ENCODE assay signal across 31 cellular contexts in genomic region chr4:75729836-75730235, GRCh38. TPM values are rescaled to one million over a fixed set of nuclear protein-coding genes. Genes with fewer than 3 reads are reported as not detected.
A peak's percentile ranks its signal among the peaks of the same experiment; 100 is the strongest.
DNase-seq lines count a peak whose midpoint lies in the region; ATAC-seq, FAIRE-seq and TF ChIP-seq lines count a peak whose summit lies in the region.
"Had no signal": no experiment of that assay in that cellular context is flagged by ENCODE, and none has a peak within 500 bp of the region (broad histone marks: within the 10 kb centered on the region; RNA-seq: fewer than 3 reads in every experiment).

No MANE protein-coding gene starts in this region.

- FAIRE-seq in A549 (lab: Jason Lieb, UNC): no peak
- FAIRE-seq: H54, RCC 7860, small intestine, TTC549 had no signal

- ATAC-seq in A549 (no peak), left colon (no peak)
- no peak for ATAC-seq in CD8-positive, alpha-beta T cell
- ATAC-seq: activated CD8-positive, alpha-beta T cell treated with anti-CD3 and anti-CD28 coated beads for 36 hours; left lung; stimulated activated effector memory CD8-positive, alpha-beta T cell treated with anti-CD3 and anti-CD28 coated beads, Interleukin-12 subunit alpha, Interleukin-12 subunit beta, amount 100 ng/mL, for 72 hours had no signal

- CTCF ChIA-PET in A549 (lab: Yijun Ruan, JAX): no interaction called here
- CTCF ChIA-PET in CD8-positive, alpha-beta T cell (lab: Charles Lee): no interaction called here

- H3K4me1 Mint-ChIP-seq in CD8-positive, alpha-beta T cell (ENCODE audit: low read depth): peaks cover 53% of the 10 kb centered on the region
- peaks cover 14% of the 10 kb centered on the region for H3K4me1 Mint-ChIP-seq in endodermal cell

- DNase-seq in A549 (ENCODE audit: low read depth in 1 of 2, low spot score in 1 of 2): no peak
- DNase-seq in SK-N-MC (ENCODE audit: low read depth, low spot score): no peak
- no peak for DNase-seq in esophagus muscularis mucosa (ENCODE audit: extremely low spot score)
- DNase-seq in osteoblast (ENCODE audit: insufficient read length, low spot score, missing footprints): peak; percentile 5
- no peak for DNase-seq in left colon
- DNase-seq in CD8-positive, alpha-beta T cell: no peak
- DNase-seq in endodermal cell: no peak
- DNase-seq in DMS79 treated with DMSO at 0.1 percent for 48 hours (lab: John Stamatoyannopoulos, UW): no peak
- DNase-seq: ACHN; activated CD4-positive, CD25-positive, alpha-beta regulatory T cell treated with anti-CD3 and anti-CD28 coated beads, Interleukin-2, amount 50 U/mL, for 72 hours; activated CD8-positive, alpha-beta T cell treated with anti-CD3 and anti-CD28 coated beads for 36 hours; activated effector memory CD4-positive, alpha-beta T cell treated with anti-CD3 and anti-CD28 coated beads, Interleukin-2, amount 50 U/mL, for 16 hours; activated T-cell treated with anti-CD3 and anti-CD28 coated beads for 4 hours; brain microvascular endothelial cell; colonic mucosa; COR-L47; DMS79; left lung; NCI-H1092; NCI-H187 treated with DMSO at 0.1 percent for 48 hours; NCI-H526 treated with DMSO at 0.1 percent for 48 hours; posterior cingulate gyrus; SJCRH30; small intestine; stimulated activated CD4-positive, alpha-beta T cell treated with anti-CD3 and anti-CD28 coated beads, Interleukin-2, amount 100 ng/mL, for 24 hours; T-helper 1 cell; uterus had no signal

- H3K4me1 ChIP-seq in A549 (peaks cover 34% of the 10 kb centered on the region), esophagus muscularis mucosa (peaks cover 42 to 62% (median 56%) of the 10 kb centered on the region in 4 donors), osteoblast (ENCODE audit: insufficient read depth, low read length) (peaks cover 29% of the 10 kb centered on the region), endodermal cell (ENCODE audit: control insufficient read depth, insufficient read depth, low read length) (no peaks in the 10 kb centered on the region)
- peaks cover 17% of the 10 kb centered on the region for H3K4me1 ChIP-seq in CD8-positive, alpha-beta T cell (ENCODE audit: insufficient read depth, low read length)
- H3K4me1 ChIP-seq: SJCRH30 had no signal

- H3K27ac Mint-ChIP-seq in CD8-positive, alpha-beta T cell: no peak overlapping the region
- H3K27ac Mint-ChIP-seq in endodermal cell: no peak overlapping the region
- H3K27ac Mint-ChIP-seq: activated CD8-positive, alpha-beta T cell treated with anti-CD3 and anti-CD28 coated beads for 36 hours; stimulated activated effector memory CD8-positive, alpha-beta T cell treated with anti-CD3 and anti-CD28 coated beads, Interleukin-12 subunit alpha, Interleukin-12 subunit beta, amount 100 ng/mL, for 72 hours had no signal

- H2AFZ ChIP-seq in osteoblast (ENCODE audit: low read length): no peak overlapping the region

- intact Hi-C loops in esophagus muscularis mucosa (cut with DNase I): loop anchor here (5.0 kb wide), 1 partner anchor 98 kb away; the partner anchor contains the start of gene CDKL2
- intact Hi-C loops in left colon (cut with DNase I, micrococcal nuclease): loop anchor here in 1 of 2 donors (10.0 kb wide), 1 partner anchor 55 kb away; the partner anchor contains the start of gene G3BP2
- intact Hi-C loops in CD8-positive, alpha-beta T cell (cut with DNase I, micrococcal nuclease): loop anchor here in 1 of 2 experiments (10.0 kb wide), 2 partner anchors 215 to 1345 kb away; partner anchors contain the start of genes CCNI and NAAA

- H3K9me3 ChIP-seq in A549: no peaks in the 10 kb centered on the region
- H3K9me3 ChIP-seq in SK-N-MC (ENCODE audit: low read depth, low read length): no peaks in the 10 kb centered on the region
- no peaks in the 10 kb centered on the region for H3K9me3 ChIP-seq in esophagus muscularis mucosa
- H3K9me3 ChIP-seq in osteoblast (ENCODE audit: low read depth, low read length): no peaks in the 10 kb centered on the region
- H3K9me3 ChIP-seq in CD8-positive, alpha-beta T cell (ENCODE audit: low read length): no peaks in the 10 kb centered on the region
- H3K9me3 ChIP-seq in endodermal cell (ENCODE audit: control insufficient read depth, low read length): no peaks in the 10 kb centered on the region
- H3K9me3 ChIP-seq: colonic mucosa, left lung, SJCRH30, uterus had no signal

- no peaks in the 10 kb centered on the region for H3K27me3 ChIP-seq in esophagus muscularis mucosa
- H3K27me3 ChIP-seq in osteoblast (ENCODE audit: insufficient read depth, low read length): no peaks in the 10 kb centered on the region
- H3K27me3 ChIP-seq in CD8-positive, alpha-beta T cell (ENCODE audit: insufficient read depth, low read length): no peaks in the 10 kb centered on the region
- no peaks in the 10 kb centered on the region for H3K27me3 ChIP-seq in endodermal cell (ENCODE audit: control insufficient read depth, insufficient read depth, low read length, poor library complexity, severe bottlenecking)
- H3K27me3 ChIP-seq: brain microvascular endothelial cell, colonic mucosa, left lung, SJCRH30, uterus had no signal

- H3K4me3 ChIP-seq in A549 (no peak overlapping the region), SK-N-MC (no peak overlapping the region), esophagus muscularis mucosa (peak overlapping the region in 2 of 4 donors; percentile 4 to 21), osteoblast (ENCODE audit: insufficient read depth, low read length) (no peak overlapping the region), endodermal cell (ENCODE audit: low read length) (no peak overlapping the region)
- no peak overlapping the region for H3K4me3 ChIP-seq in CD8-positive, alpha-beta T cell (ENCODE audit: low read depth, low read length)
- H3K4me3 ChIP-seq: colonic mucosa, left lung, SJCRH30 had no signal

- H3K27ac ChIP-seq in A549: no peak overlapping the region
- H3K27ac ChIP-seq in SK-N-MC: peak overlapping the region; percentile 11; the same call in 1 of the 2 replicates
- H3K27ac ChIP-seq in esophagus muscularis mucosa (replicated peaks in 1 of 4): peak overlapping the region; percentile 14 to 99 (median 33)
- peak overlapping the region; percentile 8 for H3K27ac ChIP-seq in osteoblast (ENCODE audit: low read depth, low read length)
- no peak overlapping the region for H3K27ac ChIP-seq in CD8-positive, alpha-beta T cell (ENCODE audit: low read depth, low read length)
- no peak overlapping the region for H3K27ac ChIP-seq in endodermal cell (ENCODE audit: low read depth, low read length)
- H3K27ac ChIP-seq: brain microvascular endothelial cell, colonic mucosa, left lung, SJCRH30, uterus had no signal

- TF ChIP-seq EP300 in A549 (IDR thresholded peaks at IDR 0.05) (no peak), esophagus muscularis mucosa (IDR thresholded peaks at IDR 0.05) (no peak)

- H3K9ac ChIP-seq in SK-N-MC (ENCODE audit: insufficient read length) (peak overlapping the region; percentile 32), endodermal cell (ENCODE audit: extremely low read depth, low read length, poor library complexity, severe bottlenecking) (no peak overlapping the region)

- no peak overlapping the region for H3K4me3 Mint-ChIP-seq in CD8-positive, alpha-beta T cell
- H3K4me3 Mint-ChIP-seq in endodermal cell: no peak overlapping the region
- H3K4me3 Mint-ChIP-seq: activated CD8-positive, alpha-beta T cell treated with anti-CD3 and anti-CD28 coated beads for 36 hours; stimulated activated effector memory CD8-positive, alpha-beta T cell treated with anti-CD3 and anti-CD28 coated beads, Interleukin-12 subunit alpha, Interleukin-12 subunit beta, amount 100 ng/mL, for 72 hours had no signal

- 0 out of 2 replicates have a peak, but pooled peaks cover 3% of the 10 kb centered on the region for H3K36me3 ChIP-seq in SK-N-MC (ENCODE audit: insufficient read depth, low read length)
- H3K36me3 ChIP-seq in esophagus muscularis mucosa: no peaks in the 10 kb centered on the region
- H3K36me3 ChIP-seq in osteoblast (ENCODE audit: insufficient read depth, low read length): peaks cover 4% of the 10 kb centered on the region
- no peaks in the 10 kb centered on the region for H3K36me3 ChIP-seq in CD8-positive, alpha-beta T cell (ENCODE audit: insufficient read depth, low read length)
- H3K36me3 ChIP-seq in endodermal cell (ENCODE audit: control insufficient read depth, insufficient read depth, low read length): peaks cover 7% of the 10 kb centered on the region
- H3K36me3 ChIP-seq: brain microvascular endothelial cell, colonic mucosa, left lung, uterus had no signal

- H4K20me1 ChIP-seq in osteoblast (ENCODE audit: insufficient read depth, low read length): peaks cover 45% of the 10 kb centered on the region

- POLR2A ChIA-PET in A549 (lab: Yijun Ruan, JAX): no interaction called here
- POLR2A ChIA-PET in CD8-positive, alpha-beta T cell (lab: Charles Lee): no interaction called here

- H3K4me2 ChIP-seq in A549 (peak overlapping the region; percentile 53), osteoblast (ENCODE audit: insufficient read depth, low read length) (peak overlapping the region; percentile 16)

- 40% methylated on average over 3 of the region's 3 CpGs for WGBS in A549 (ENCODE audit: missing lambda C conversion rate)
- 39% methylated on average over 3 of the region's 3 CpGs for WGBS in esophagus muscularis mucosa
- whole genome bisulfite sequencing in endodermal cell (ENCODE audit: insufficient coverage in 1 of 2, insufficient read length in 1 of 2), 2 experiments: 96% methylated on average over 3 of the region's 3 CpGs; no CpG with 5 or more reads in 1 of the 2 experiments

- no peak for TF ChIP-seq CTCF in A549 (IDR thresholded peaks at IDR 0.05)
- no peak for TF ChIP-seq CTCF in esophagus muscularis mucosa (IDR thresholded peaks at IDR 0.05)
- TF ChIP-seq CTCF in osteoblast (IDR thresholded peaks at IDR 0.05; ENCODE audit: extremely low read depth, low read depth, low read length): no peak
- no peak for TF ChIP-seq CTCF in CD8-positive, alpha-beta T cell (IDR thresholded peaks at IDR 0.05)
- no peak for TF ChIP-seq CTCF in endodermal cell (conservative IDR thresholded peaks at IDR 0.05)

- peaks cover 96% of the 10 kb centered on the region for H3K79me2 ChIP-seq in osteoblast (ENCODE audit: insufficient read depth, low read length)

- TF ChIP-seq RAD21 in A549 (conservative IDR thresholded peaks at IDR 0.05 in 1 of 2, IDR thresholded peaks at IDR 0.05 in 1 of 2): no peak

- H3K9me3 Mint-ChIP-seq in CD8-positive, alpha-beta T cell: no peaks in the 10 kb centered on the region
- H3K9me3 Mint-ChIP-seq in endodermal cell: peaks cover 12% of the 10 kb centered on the region
- H3K9me3 Mint-ChIP-seq: stimulated activated effector memory CD8-positive, alpha-beta T cell treated with anti-CD3 and anti-CD28 coated beads, Interleukin-12 subunit alpha, Interleukin-12 subunit beta, amount 100 ng/mL, for 72 hours had no signal

- no peaks in the 10 kb centered on the region for H3K27me3 Mint-ChIP-seq in CD8-positive, alpha-beta T cell (ENCODE audit: low read depth)
- no peaks in the 10 kb centered on the region for H3K27me3 Mint-ChIP-seq in endodermal cell (ENCODE audit: insufficient read depth)
- H3K27me3 Mint-ChIP-seq: activated CD8-positive, alpha-beta T cell treated with anti-CD3 and anti-CD28 coated beads for 36 hours had no signal

- H3K36me3 Mint-ChIP-seq in CD8-positive, alpha-beta T cell: peaks cover 12% of the 10 kb centered on the region
- H3K36me3 Mint-ChIP-seq in endodermal cell (ENCODE audit: low read depth): peaks cover 14% of the 10 kb centered on the region

- no peak for TF ChIP-seq POLR2A in A549 (IDR thresholded peaks at IDR 0.05; ENCODE audit: low read length)
- no peak for TF ChIP-seq POLR2A in esophagus muscularis mucosa (IDR thresholded peaks at IDR 0.05; ENCODE audit: low read depth)

RNA-seq across cellular contexts. Expression of gene USO1, which starts 5.5 kb away (rescaled TPM):
- polyA plus RNA-seq in A549 (2011; rRNA removed) (75.6 and 97.6 TPM in 2 replicates), A549 (2017; fragmentation: RNase III; extraction: RNeasy Plus Mini Kit Qiagen cat#74134 plus additional on column Dnase treatment) (54.7 to 60.4 TPM (median 56.4 TPM) in 3 replicates)
- polyA plus RNA-seq in A549 (2012; cell fraction: cytosol; rRNA removed): 13.1 and 15.8 TPM in 2 replicates
- 8.5 and 12.9 TPM in 2 replicates for polyA plus RNA-seq in A549 (2012; cell fraction: nucleus; rRNA removed)
- polyA minus RNA-seq in A549 (2011; rRNA and poly(A)+ RNA removed): 26.0 and 26.6 TPM in 2 replicates
- total RNA-seq in esophagus muscularis mucosa (100 to 1,000 TPM in 1 of 4 donors, 10 to 100 TPM in 3; 61.0 to 103 (median 74.4) TPM), osteoblast (120 and 122 TPM in 2 replicates), left colon (10 to 100 TPM; 51.5 to 55.4 TPM), endodermal cell (10 to 100 TPM; 74.5 to 75.1 TPM)
- 10 to 100 TPM in 1 of 2 experiments, 1 to 10 TPM in 1; 9.8 to 10.2 TPM for total RNA-seq in CD8-positive, alpha-beta T cell
- polyA plus RNA-seq in endodermal cell (2013, experiment 1 of 2): 63.9 TPM
- 57.4 TPM for polyA plus RNA-seq in endodermal cell (2013, experiment 2 of 2)

RNA-seq across cellular contexts. Expression of gene G3BP2, which starts 56.6 kb away (rescaled TPM):
- polyA plus RNA-seq in A549 (2011; rRNA removed) (148 and 179 TPM in 2 replicates), A549 (2017; fragmentation: RNase III; extraction: RNeasy Plus Mini Kit Qiagen cat#74134 plus additional on column Dnase treatment) (142 to 159 TPM (median 158 TPM) in 3 replicates)
- polyA plus RNA-seq in A549 (2012; cell fraction: cytosol; rRNA removed): 28.9 and 32.7 TPM in 2 replicates
- polyA plus RNA-seq in A549 (2012; cell fraction: nucleus; rRNA removed): 19.4 and 35.2 TPM in 2 replicates
- polyA minus RNA-seq in A549 (2011; rRNA and poly(A)+ RNA removed): 59.4 and 64.1 TPM in 2 replicates
- total RNA-seq in esophagus muscularis mucosa (100 to 1,000 TPM in 3 of 4 donors, 10 to 100 TPM in 1; 94.6 to 127 (median 109) TPM), osteoblast (159 and 171 TPM in 2 replicates), left colon (100 to 1,000 TPM; 158 to 159 TPM), endodermal cell (100 to 1,000 TPM; 176 to 183 TPM)
- 100 to 1,000 TPM; 410 TPM for total RNA-seq in CD8-positive, alpha-beta T cell
- 143 TPM for polyA plus RNA-seq in endodermal cell (2013, experiment 1 of 2)
- polyA plus RNA-seq in endodermal cell (2013, experiment 2 of 2): 141 TPM

Comparison
In these comparisons a context has a peak if more than half of its experiments do, and no peak if none do; other contexts are left out.
1. H3K27ac ChIP-seq: peak in SK-N-MC (single experiment), esophagus muscularis mucosa (4 of 4) and osteoblast (single experiment); none in A549 (0 of 2), CD8-positive, alpha-beta T cell (single experiment) and endodermal cell (single experiment).
2. RNA of gene USO1, which starts 5.5 kb away (total RNA-seq): 120 to 122 TPM in osteoblast, 61.0 to 103 TPM in esophagus muscularis mucosa, 74.5 to 75.1 TPM in endodermal cell and 51.5 to 55.4 TPM in left colon; 9.8 to 10.2 TPM in CD8-positive, alpha-beta T cell; every median in the first group is over 4 times any median in the second.